Comparison of ENCODE assay signal across 12 cellular contexts in genomic region chr18:54247488-54248175, GRCh38. TPM values are rescaled to one million over a fixed set of nuclear protein-coding genes. Genes with fewer than 3 reads are reported as not detected.
A peak's percentile ranks its signal among the peaks of the same experiment; 100 is the strongest.
DNase-seq lines count a peak whose midpoint lies in the region; ATAC-seq, FAIRE-seq and TF ChIP-seq lines count a peak whose summit lies in the region.
"Had no signal": no experiment of that assay in that cellular context is flagged by ENCODE, and none has a peak within 500 bp of the region (broad histone marks: within the 10 kb centered on the region; RNA-seq: fewer than 3 reads in every experiment).

No MANE protein-coding gene starts in this region.

- no peak for TF ChIP-seq POLR2A in H1 (IDR thresholded peaks at IDR 0.05; ENCODE audit: control extremely low read depth in 1 of 2, low read depth in 2 of 2, low read length in 2 of 2)

- no peak for TF ChIP-seq RAD21 in H1 (IDR thresholded peaks at IDR 0.05 in 1 of 2, conservative IDR thresholded peaks at IDR 0.05 in 1 of 2; ENCODE audit: low read depth in 2 of 2, low read length in 2 of 2)

- H3K36me3 Mint-ChIP-seq in progenitor cell of endocrine pancreas (ENCODE audit: insufficient read depth): no peaks in the 10 kb centered on the region

- peak overlapping the region; percentile 1 for H4K91ac ChIP-seq in H1 (replicated peaks; ENCODE audit: insufficient read length, low read length)

- DNase-seq in NCI-H1417 (lab: John Stamatoyannopoulos, UW) (peak; percentile 45 to 98 (median 88)), NCI-H1417 treated with DMSO at 0.1 percent for 48 hours (lab: John Stamatoyannopoulos, UW) (no peak), NCI-H2171 (lab: John Stamatoyannopoulos, UW) (peak; percentile 45), H1 (ENCODE audit: low read depth in 1 of 2, low spot score in 2 of 2) (no peak), progenitor cell of endocrine pancreas (ENCODE audit: low spot score, unreplicated experiment) (no peak), caudate nucleus (lab: John Stamatoyannopoulos, UW) (no peak), hippocampal formation (lab: John Stamatoyannopoulos, UW) (no peak)
- DNase-seq: NCI-H226 had no signal

- H3K18ac ChIP-seq in H1 (ENCODE audit: extremely low read depth, low read length): peak overlapping the region; percentile 9; the same call in 1 of the 2 replicates

- no peak overlapping the region for H4K8ac ChIP-seq in H1 (ENCODE audit: extremely low read depth, insufficient read depth, low read length)

- H3K9me3 Mint-ChIP-seq in progenitor cell of endocrine pancreas (ENCODE audit: low read depth): no peaks in the 10 kb centered on the region

- H3K4ac ChIP-seq in H1 (replicated peaks; ENCODE audit: insufficient read length, low read depth, low read length): no peak overlapping the region

- peak overlapping the region; percentile 98 for H3K27ac Mint-ChIP-seq in progenitor cell of endocrine pancreas

- peaks cover 0 to 22% (median 6%) of the 10 kb centered on the region in 4 experiments; a peak in 5 of 7 replicates for H3K4me1 ChIP-seq in H1 (replicated peaks in 1 of 4; ENCODE audit: control insufficient read depth in 3 of 4, insufficient read depth in 4 of 4, low read length in 3 of 4)

- no peak for FAIRE-seq in H1 (lab: Jason Lieb, UNC)
- FAIRE-seq: A204.1 had no signal

- no peaks in the 10 kb centered on the region for H3K27me3 Mint-ChIP-seq in progenitor cell of endocrine pancreas

- no peaks in the 10 kb centered on the region for H3K27me3 ChIP-seq in H1 (replicated peaks in 1 of 4; ENCODE audit: control insufficient read depth in 3 of 4, extremely low read depth in 1 of 4, insufficient read depth in 3 of 4, low read length in 3 of 4)

- H3K23me2 ChIP-seq in H1 (ENCODE audit: low read depth, low read length): no peaks in the 10 kb centered on the region

- POLR2A ChIA-PET in H1 (lab: Charles Lee; ENCODE audit: partially characterized antibody): interaction anchor here (0.7 to 2.1 kb wide), 16 partner anchors 9 to 282 kb away, joined by 3 to 16 read pairs (median 4); partner anchors contain the start of genes MBD2 and POLI

- peak overlapping the region; percentile 54 for H4K5ac ChIP-seq in H1 (ENCODE audit: insufficient read length, low read depth, low read length)

- TF ChIP-seq CTCF in H1 (IDR thresholded peaks at IDR 0.05; ENCODE audit: control extremely low read depth in 1 of 3, insufficient read depth in 1 of 3, low read depth in 1 of 3, low read length in 3 of 3) (no peak), progenitor cell of endocrine pancreas (IDR thresholded peaks at IDR 0.05; ENCODE audit: unreplicated experiment) (no peak)

- no peak overlapping the region for H3K14ac ChIP-seq in H1 (ENCODE audit: insufficient read length)

- TF ChIP-seq EP300 in H1 (IDR thresholded peaks at IDR 0.05; ENCODE audit: borderline replicate concordance in 1 of 2, low read depth in 2 of 2, low read length in 2 of 2): no peak

- H2BK12ac ChIP-seq in H1 (ENCODE audit: low read depth, low read length): peak overlapping the region; percentile 29

- no peak overlapping the region for H2AK5ac ChIP-seq in H1 (ENCODE audit: low read depth, low read length)

- ATAC-seq in GM18511 (IDR thresholded peaks at IDR 0.05; ENCODE audit: unreplicated experiment): no peak

- H3K4me3 ChIP-seq in H1 (ENCODE audit: extremely low read depth in 1 of 4, insufficient read depth in 2 of 4, low read depth in 3 of 4, low read length in 4 of 4): peak overlapping the region in 1 of 4 experiments; percentile 39; a peak in 2 of 8 replicates
- H3K4me3 ChIP-seq: lung, thoracic aorta had no signal

- H3K9me3 ChIP-seq in H1 (ENCODE audit: insufficient read depth in 2 of 2, low read depth in 1 of 2, low read length in 1 of 2): no peaks in the 10 kb centered on the region; a peak in 1 of 4 replicates
- H3K9me3 ChIP-seq: thoracic aorta had no signal

- no peak overlapping the region for H2BK120ac ChIP-seq in H1 (replicated peaks; ENCODE audit: low read depth, low read length)

- CTCF ChIA-PET in H1 (lab: Charles Lee; ENCODE audit: partially characterized antibody): interaction anchor here (0.6 to 1.9 kb wide), 3 partner anchors 10 to 92 kb away, joined by 3 to 10 read pairs (median 4); no protein-coding TSS in a partner anchor

- peak overlapping the region; percentile 25 for H3K4me3 Mint-ChIP-seq in progenitor cell of endocrine pancreas (ENCODE audit: low read depth)

- peak overlapping the region; percentile 12 to 41 for H3K4me2 ChIP-seq in H1 (ENCODE audit: insufficient read depth in 1 of 2, low read depth in 2 of 2, low read length in 2 of 2)

- H3K9ac ChIP-seq in H1 (replicated peaks in 1 of 4; ENCODE audit: extremely low read depth in 1 of 4, low read depth in 3 of 4, low read length in 3 of 4): peak overlapping the region in 1 of 4 experiments; percentile 4; a peak in 1 of 7 replicates

- 46% methylated on average over 9 of the region's 9 CpGs; no CpG with 5 or more reads in 1 of the 2 experiments for whole genome bisulfite sequencing in H1 (ENCODE audit: extremely low coverage in 1 of 2, insufficient coverage in 1 of 2, insufficient read length in 1 of 2, insufficient replicate concordance in 2 of 2, low coverage in 1 of 2, low lambda C conversion rate in 2 of 2, missing lambda C conversion rate in 1 of 2), 2 experiments

- peaks cover 20% of the 10 kb centered on the region for H3K4me1 Mint-ChIP-seq in progenitor cell of endocrine pancreas (ENCODE audit: low read depth)

- peak overlapping the region; percentile 59; the same call in 1 of the 2 replicates for H2AFZ ChIP-seq in H1 (ENCODE audit: low read length)

- peak overlapping the region; percentile 67 for H3K27ac ChIP-seq in H1 (ENCODE audit: low read depth, low read length)
- H3K27ac ChIP-seq in caudate nucleus (ENCODE audit: low read depth, low read length): no peak overlapping the region
- H3K27ac ChIP-seq: thoracic aorta had no signal

- no peak overlapping the region for H2BK15ac ChIP-seq in H1 (ENCODE audit: low read length)

- H4K20me1 ChIP-seq in H1 (replicated peaks in 1 of 2; ENCODE audit: control insufficient read depth in 1 of 2, insufficient read depth in 2 of 2, low read length in 2 of 2): no peaks in the 10 kb centered on the region

- no peaks in the 10 kb centered on the region for H3K79me2 ChIP-seq in H1 (ENCODE audit: control insufficient read depth in 1 of 2, insufficient read depth in 2 of 2, low read length in 2 of 2)

- H3K79me1 ChIP-seq in H1 (ENCODE audit: low read depth, low read length): no peaks in the 10 kb centered on the region

- peak overlapping the region; percentile 10 for H2BK20ac ChIP-seq in H1 (ENCODE audit: low read length)

- H3K36me3 ChIP-seq in H1 (ENCODE audit: control insufficient read depth in 2 of 4, insufficient read depth in 4 of 4, low read length in 3 of 4): no peaks in the 10 kb centered on the region
- H3K36me3 ChIP-seq: thoracic aorta had no signal

- no peak overlapping the region for H3K56ac ChIP-seq in H1 (replicated peaks; ENCODE audit: insufficient read length, low read depth, low read length)

- no peak overlapping the region for H3K23ac ChIP-seq in H1 (ENCODE audit: insufficient read length)

- peak overlapping the region; percentile 12; the same call in 1 of the 2 replicates for H2BK5ac ChIP-seq in H1 (ENCODE audit: low read depth, low read length)

TF ChIP-seq in H1, 55 proteins besides CTCF, POLR2A, EP300 and RAD21:
- no peak for TF ChIP-seq KDM5A (IDR thresholded peaks at IDR 0.05; ENCODE audit: low read length)
- TF ChIP-seq CHD2 (IDR thresholded peaks at IDR 0.05; ENCODE audit: low read length): no peak
- TF ChIP-seq JUN (IDR thresholded peaks at IDR 0.05; ENCODE audit: low read depth, low read length): no peak
- no peak for TF ChIP-seq GTF2F1 (IDR thresholded peaks at IDR 0.05; ENCODE audit: borderline replicate concordance, low read depth, low read length)
- no peak for TF ChIP-seq SIRT6 (IDR thresholded peaks at IDR 0.05; ENCODE audit: low read length)
- no peak for TF ChIP-seq BCL11A (IDR thresholded peaks at IDR 0.05; ENCODE audit: low read depth in 2 of 2, low read length in 2 of 2)

RNA-seq across cellular contexts. Expression of gene POLI, which starts 21.7 kb away (rescaled TPM):
- 32.4 and 33.5 TPM in 2 replicates for total RNA-seq in H1 (2021; fragmentation: NEBNext Ultra II Directional; extraction: Animal tissue kit (Norgen Biotek cat#: 25700))
- 12.3 and 15.4 TPM in 2 replicates for polyA plus RNA-seq in H1 (2011; rRNA removed)
- polyA plus RNA-seq in H1 (2011; cell fraction: cytosol; rRNA removed): 22.5 TPM
- 19.6 TPM for polyA plus RNA-seq in H1 (2011; cell fraction: nucleus; rRNA removed)
- polyA plus RNA-seq in H1 (2012, experiment 1 of 2): 15.3 to 27.5 TPM (median 18.9 TPM) in 4 replicates
- 1.6 TPM for polyA plus RNA-seq in H1 (2012, experiment 2 of 2)
- 22.3 TPM for polyA plus RNA-seq in H1 (2013, experiment 1 of 2)
- 21.3 TPM for polyA plus RNA-seq in H1 (2013, experiment 2 of 2)
- polyA minus RNA-seq in H1 (2011; rRNA and poly(A)+ RNA removed): 25.0 and 35.6 TPM in 2 replicates
- polyA minus RNA-seq in H1 (2011; cell fraction: cytosol; rRNA and poly(A)+ RNA removed): 21.4 TPM
- polyA minus RNA-seq in H1 (2011; cell fraction: nucleus; rRNA and poly(A)+ RNA removed): 63.3 TPM
- 59.6 and 65.3 TPM in 2 replicates for total RNA-seq in progenitor cell of endocrine pancreas

RNA-seq across cellular contexts. Expression of gene MBD2, which starts 23.2 kb away (rescaled TPM):
- total RNA-seq in H1 (2021; fragmentation: NEBNext Ultra II Directional; extraction: Animal tissue kit (Norgen Biotek cat#: 25700)): 36.2 TPM in 2 replicates
- polyA plus RNA-seq in H1 (2011; rRNA removed): 34.0 and 52.7 TPM in 2 replicates
- 29.4 TPM for polyA plus RNA-seq in H1 (2011; cell fraction: cytosol; rRNA removed)
- polyA plus RNA-seq in H1 (2011; cell fraction: nucleus; rRNA removed): 30.5 TPM
- polyA plus RNA-seq in H1 (2012, experiment 1 of 2): 30.0 to 40.8 TPM (median 34.9 TPM) in 4 replicates
- 22.5 TPM for polyA plus RNA-seq in H1 (2012, experiment 2 of 2)
- 31.0 TPM for polyA plus RNA-seq in H1 (2013, experiment 1 of 2)
- 29.3 TPM for polyA plus RNA-seq in H1 (2013, experiment 2 of 2)
- 39.3 and 52.9 TPM in 2 replicates for polyA minus RNA-seq in H1 (2011; rRNA and poly(A)+ RNA removed)
- polyA minus RNA-seq in H1 (2011; cell fraction: cytosol; rRNA and poly(A)+ RNA removed): 16.2 TPM
- polyA minus RNA-seq in H1 (2011; cell fraction: nucleus; rRNA and poly(A)+ RNA removed): 17.0 TPM
- total RNA-seq in progenitor cell of endocrine pancreas: 38.6 and 40.4 TPM in 2 replicates

Comparison
In these comparisons a context has a peak if more than half of its experiments do, and no peak if none do; other contexts are left out.
1. DNase-seq: peak in NCI-H1417 (3 of 3) and NCI-H2171 (single experiment); none in NCI-H1417 treated with DMSO at 0.1 percent for 48 hours (single experiment), H1 (0 of 2), progenitor cell of endocrine pancreas (single experiment), caudate nucleus (0 of 61) and hippocampal formation (0 of 2).